1 cellular context compared by ENCODE assay signal in the genomic region with DNA sequence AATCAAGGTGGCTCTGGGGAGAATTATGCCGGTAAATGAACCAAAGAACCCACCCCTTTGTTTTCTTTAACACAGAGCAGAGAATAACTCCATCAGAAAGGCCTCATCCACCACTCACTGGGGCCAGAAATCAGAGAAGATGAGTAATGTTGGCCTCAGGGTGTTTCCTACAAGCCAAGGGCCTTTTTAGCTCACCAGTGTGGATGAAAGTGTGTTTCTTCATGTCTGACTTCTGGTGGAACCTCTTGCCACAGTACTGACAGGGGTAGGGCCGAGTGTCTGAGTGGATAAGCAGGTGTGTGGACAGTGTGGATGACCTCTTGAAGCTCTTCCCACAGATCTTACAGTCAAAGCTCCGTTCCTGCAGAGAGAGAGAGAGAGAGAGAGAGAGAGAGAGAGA.
TF ChIP-seq lines count a peak whose summit lies in the region.

No MANE protein-coding gene starts in this region.

TF ChIP-seq in IMR-90, 13 proteins besides CTCF, POLR2A, EP300 and RAD21 (continued from another document):
- no peak for TF ChIP-seq RCOR1 (IDR thresholded peaks at IDR 0.05; ENCODE audit: insufficient replicate concordance, low read length)
TF ChIP-seq in IMR-90: peak in this region for 0.
